In the genomic region with DNA sequence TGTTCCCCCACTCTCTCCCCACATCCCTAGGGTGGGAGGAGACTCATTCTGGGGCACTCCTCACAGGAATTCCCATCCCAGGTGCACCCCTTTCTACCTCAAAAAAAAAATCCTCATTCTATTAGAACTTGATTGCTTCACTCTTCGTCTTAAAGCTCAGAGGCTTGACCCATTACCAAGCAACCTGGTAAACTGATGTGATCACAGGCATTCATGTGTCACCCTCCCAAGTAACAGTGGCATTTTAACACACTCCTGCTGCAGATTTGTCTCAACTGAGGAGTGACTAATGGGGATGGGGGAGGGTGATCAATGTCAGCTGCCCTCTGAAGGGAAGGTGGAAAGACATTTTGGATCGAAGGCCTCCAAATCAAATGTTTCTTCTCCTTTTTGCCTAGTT, we compare ENCODE assay signal across 26 cellular contexts.
DNase-seq lines count a peak whose midpoint lies in the region; ATAC-seq and TF ChIP-seq lines count a peak whose summit lies in the region.
"Had no signal": no experiment of that assay in that cellular context is flagged by ENCODE, and none has a peak within 500 bp of the region (broad histone marks: within the 10 kb centered on the region; RNA-seq: fewer than 3 reads in every experiment).

No MANE protein-coding gene starts in this region.

- H3K4me2 ChIP-seq in mammary epithelial cell (ENCODE audit: insufficient read depth, low read depth, low read length): no peak overlapping the region
- H3K4me2 ChIP-seq in smooth muscle cell: no peak overlapping the region

- CTCF ChIA-PET in mammary epithelial cell (lab: Charles Lee; ENCODE audit: low non-redundant PET) (no interaction called here), MCF 10A (lab: Yijun Ruan, JAX) (no interaction called here)

- H3K27me3 ChIP-seq in mammary epithelial cell (ENCODE audit: insufficient read depth, low read length) (no peaks in the 10 kb centered on the region), smooth muscle cell (ENCODE audit: low read depth) (no peaks in the 10 kb centered on the region)
- H3K27me3 ChIP-seq: adrenal gland, spleen, thyroid gland, vagina had no signal

- in situ Hi-C loops in mammary epithelial cell (cut with MboI; ENCODE audit: low sequenced_read_pairs in 2 of 2): no loop called here

- H3K4me3 Mint-ChIP-seq in MCF 10A (ENCODE audit: unreplicated experiment): no peak overlapping the region
- no peak overlapping the region for H3K4me3 Mint-ChIP-seq in activated T-helper 17 cell treated with anti-CD3 and anti-CD28 coated beads, Interleukin-2, amount 50 U/mL, for 72 hours
- H3K4me3 Mint-ChIP-seq: activated CD4-positive, alpha-beta memory T cell treated with anti-CD3 and anti-CD28 coated beads, Interleukin-2, amount 10 ng/mL, durations not matched to agents 7 days and 5 days; brain; CD4-positive, CD25-positive, alpha-beta regulatory T cell; naive B cell had no signal

- TF ChIP-seq CTCF in mammary epithelial cell (conservative IDR thresholded peaks at IDR 0.05 in 1 of 2, IDR thresholded peaks at IDR 0.05 in 1 of 2; ENCODE audit: extremely low read depth in 1 of 2, insufficient read depth in 1 of 2, low read depth in 1 of 2, low read length in 2 of 2) (no peak), MCF 10A (IDR thresholded peaks at IDR 0.05; ENCODE audit: unreplicated experiment) (no peak), fibroblast of mammary gland (conservative IDR thresholded peaks at IDR 0.05; ENCODE audit: control insufficient read depth, insufficient read depth, low read depth, low read length) (no peak), smooth muscle cell (IDR thresholded peaks at IDR 0.05; ENCODE audit: borderline replicate concordance, insufficient read depth, poor library complexity, severe bottlenecking) (no peak)

- dilution Hi-C loops in mammary epithelial cell (cut with HindIII; ENCODE audit: low sequenced_read_pairs): loop anchor here (5.0 to 10.0 kb wide), 2 partner anchors 48 to 86 kb away; no protein-coding TSS in a partner anchor

- no peaks in the 10 kb centered on the region for H3K4me1 Mint-ChIP-seq in MCF 10A (ENCODE audit: insufficient read depth, unreplicated experiment)
- no peaks in the 10 kb centered on the region for H3K4me1 Mint-ChIP-seq in activated T-helper 17 cell treated with anti-CD3 and anti-CD28 coated beads, Interleukin-2, amount 50 U/mL, for 72 hours
- H3K4me1 Mint-ChIP-seq: activated CD4-positive, alpha-beta memory T cell treated with anti-CD3 and anti-CD28 coated beads, Interleukin-2, amount 10 ng/mL, durations not matched to agents 7 days and 5 days; naive B cell had no signal

- no peaks in the 10 kb centered on the region for H3K9me3 Mint-ChIP-seq in MCF 10A (ENCODE audit: unreplicated experiment)
- H3K9me3 Mint-ChIP-seq in activated T-helper 17 cell treated with anti-CD3 and anti-CD28 coated beads, Interleukin-2, amount 50 U/mL, for 72 hours: peaks cover 3% of the 10 kb centered on the region

- no peaks in the 10 kb centered on the region for H3K36me3 ChIP-seq in mammary epithelial cell (ENCODE audit: insufficient read depth, low read length)
- no peaks in the 10 kb centered on the region for H3K36me3 ChIP-seq in smooth muscle cell (ENCODE audit: low read depth)
- H3K36me3 ChIP-seq: adrenal gland, spleen, thyroid gland, vagina had no signal

- intact Hi-C loops in mammary epithelial cell (cut with micrococcal nuclease) (no loop called here), MCF 10A (cut with micrococcal nuclease) (no loop called here), left colon (cut with DNase I, micrococcal nuclease) (no loop called here)

- WGBS in mammary epithelial cell (ENCODE audit: low coverage, missing lambda C conversion rate): 73% methylated on average over 2 of the region's 2 CpGs
- WGBS in smooth muscle cell (ENCODE audit: low lambda C conversion rate): 63% methylated on average over 2 of the region's 2 CpGs

- H3K9me3 ChIP-seq in mammary epithelial cell (replicated peaks; ENCODE audit: insufficient read depth, low read length) (no peaks in the 10 kb centered on the region), smooth muscle cell (replicated peaks; ENCODE audit: low read depth) (no peaks in the 10 kb centered on the region)
- H3K9me3 ChIP-seq: adrenal gland, thyroid gland, vagina had no signal

- no peaks in the 10 kb centered on the region for H3F3A ChIP-seq in smooth muscle cell (ENCODE audit: low read depth)

- no peaks in the 10 kb centered on the region for H4K20me1 ChIP-seq in mammary epithelial cell (ENCODE audit: insufficient read depth, low read length)
- H4K20me1 ChIP-seq in smooth muscle cell (ENCODE audit: low read depth): no peaks in the 10 kb centered on the region

- H3K27ac ChIP-seq in mammary epithelial cell (ENCODE audit: insufficient read depth, low read depth, low read length): no peak overlapping the region
- peak overlapping the region; percentile 79 for H3K27ac ChIP-seq in smooth muscle cell (ENCODE audit: low read depth)
- H3K27ac ChIP-seq: adrenal gland, spleen, thyroid gland, vagina had no signal

- H2AFZ ChIP-seq in mammary epithelial cell (ENCODE audit: low read depth, low read length) (peak overlapping the region; percentile 31), smooth muscle cell (ENCODE audit: low read depth) (no peak overlapping the region)

- no peaks in the 10 kb centered on the region for H3K27me3 Mint-ChIP-seq in MCF 10A (ENCODE audit: insufficient read depth, unreplicated experiment)
- H3K27me3 Mint-ChIP-seq in activated T-helper 17 cell treated with anti-CD3 and anti-CD28 coated beads, Interleukin-2, amount 50 U/mL, for 72 hours: peaks cover 13% of the 10 kb centered on the region
- H3K27me3 Mint-ChIP-seq: brain; CD4-positive, CD25-positive, alpha-beta regulatory T cell had no signal

- no peak overlapping the region for H3K4me3 ChIP-seq in mammary epithelial cell (replicated peaks in 1 of 3; ENCODE audit: insufficient read depth in 1 of 3, low read depth in 2 of 3, low read length in 3 of 3)
- H3K4me3 ChIP-seq in fibroblast of mammary gland (ENCODE audit: control insufficient read depth, low read depth, low read length): no peak overlapping the region
- no peak overlapping the region for H3K4me3 ChIP-seq in smooth muscle cell
- H3K4me3 ChIP-seq: adrenal gland, spleen, thyroid gland, vagina had no signal

- H3K27ac Mint-ChIP-seq in MCF 10A (ENCODE audit: low read depth, unreplicated experiment): no peak overlapping the region
- no peak overlapping the region for H3K27ac Mint-ChIP-seq in activated T-helper 17 cell treated with anti-CD3 and anti-CD28 coated beads, Interleukin-2, amount 50 U/mL, for 72 hours
- H3K27ac Mint-ChIP-seq: activated CD4-positive, alpha-beta memory T cell treated with anti-CD3 and anti-CD28 coated beads, Interleukin-2, amount 10 ng/mL, durations not matched to agents 7 days and 5 days; CD4-positive, CD25-positive, alpha-beta regulatory T cell had no signal

- DNase-seq in mammary epithelial cell (peak; percentile 73), MCF 10A (ENCODE audit: unreplicated experiment) (no peak), fibroblast of mammary gland (ENCODE audit: low read depth) (peak; percentile 32), smooth muscle cell (lab: John Stamatoyannopoulos, UW; ENCODE audit: unreplicated experiment) (no peak), left colon (no peak), mesenteric fat pad (ENCODE audit: low spot score) (no peak)
- DNase-seq: activated CD4-positive, alpha-beta memory T cell treated with anti-CD3 and anti-CD28 coated beads, Interleukin-2, amount 10 ng/mL, durations not matched to agents 7 days and 5 days; activated CD4-positive, alpha-beta T cell treated with anti-CD3 and anti-CD28 coated beads for 1 hour; activated CD8-positive, alpha-beta memory T cell treated with anti-CD3 and anti-CD28 coated beads, Interleukin-2, amount 50 U/mL, for 4 hours; activated naive CD4-positive, alpha-beta T cell treated with Interleukin-2 at 50 U/mL for 16 hours; adrenal gland; CD4-positive, CD25-positive, alpha-beta regulatory T cell; H7; midbrain; naive B cell; NCI-H1048; NCI-H774; right cardiac atrium; spleen; stimulated activated CD4-positive, alpha-beta T cell treated with anti-CD3 and anti-CD28 coated beads, Interleukin-2, amount 100 ng/mL, for 24 hours; stimulated activated naive CD8-positive, alpha-beta T cell treated with anti-CD3 and anti-CD28 coated beads, Interleukin-15, Interleukin-2, amounts not matched to agents 100 U/mL and 50 U/mL, for 24 hours; thyroid gland had no signal

- H3K9ac ChIP-seq in mammary epithelial cell (ENCODE audit: insufficient read depth, low read length): no peak overlapping the region
- H3K9ac ChIP-seq in smooth muscle cell (ENCODE audit: low read depth): peak overlapping the region; percentile 52

- BruUV-seq in mammary epithelial cell (replicated peaks; lab: Mats Ljungman, UMichigan) (no TSS peak), MCF 10A (replicated peaks; lab: Mats Ljungman, UMichigan) (no TSS peak)

- ATAC-seq in activated T-helper 17 cell treated with anti-CD3 and anti-CD28 coated beads, Interleukin-2, amount 50 U/mL, for 72 hours (replicated peaks): peak; percentile 34
- ATAC-seq in HG03432 (IDR thresholded peaks at IDR 0.05; ENCODE audit: unreplicated experiment) (no peak), left colon (no peak)
- ATAC-seq: stimulated activated naive CD8-positive, alpha-beta T cell treated with anti-CD3 and anti-CD28 coated beads, Interleukin-15, Interleukin-2, amounts not matched to agents 100 U/mL and 50 U/mL, for 24 hours had no signal

- H3K4me1 ChIP-seq in mammary epithelial cell (ENCODE audit: insufficient read depth, low read length) (peaks cover 8% of the 10 kb centered on the region), smooth muscle cell (ENCODE audit: low read depth) (no peaks in the 10 kb centered on the region)
- H3K4me1 ChIP-seq: adrenal gland, spleen, thyroid gland had no signal

- no peaks in the 10 kb centered on the region for H3K36me3 Mint-ChIP-seq in MCF 10A (ENCODE audit: insufficient read depth, unreplicated experiment)
- no peaks in the 10 kb centered on the region for H3K36me3 Mint-ChIP-seq in activated T-helper 17 cell treated with anti-CD3 and anti-CD28 coated beads, Interleukin-2, amount 50 U/mL, for 72 hours (ENCODE audit: low read depth)
- H3K36me3 Mint-ChIP-seq: brain; CD4-positive, CD25-positive, alpha-beta regulatory T cell; naive B cell had no signal

- H3K79me2 ChIP-seq in mammary epithelial cell (ENCODE audit: insufficient read depth, low read length): no peaks in the 10 kb centered on the region
- no peaks in the 10 kb centered on the region for H3K79me2 ChIP-seq in smooth muscle cell (ENCODE audit: low read depth)

- POLR2A ChIA-PET in MCF 10A (lab: Yijun Ruan, JAX): no interaction called here

Comparison
In these comparisons a context has a peak if more than half of its experiments do, and no peak if none do; other contexts are left out.
1. DNase-seq: peak in mammary epithelial cell (single experiment) and fibroblast of mammary gland (single experiment); none in MCF 10A (single experiment), smooth muscle cell (single experiment), left colon (0 of 2) and mesenteric fat pad (single experiment).